1 cellular context compared by ENCODE assay signal in genomic region chr12:56079729-56080555, GRCh38.
TF ChIP-seq lines count a peak whose summit lies in the region.

TSS of gene ERBB3 (plus strand) at chr12:56080165. CDS start at chr12:56080301, 136 bp downstream.

TF ChIP-seq in HEK293, 187 proteins besides CTCF, POLR2A, EP300 and RAD21 (continued from another document and continues in another):
- TF ChIP-seq, protein P1, sequence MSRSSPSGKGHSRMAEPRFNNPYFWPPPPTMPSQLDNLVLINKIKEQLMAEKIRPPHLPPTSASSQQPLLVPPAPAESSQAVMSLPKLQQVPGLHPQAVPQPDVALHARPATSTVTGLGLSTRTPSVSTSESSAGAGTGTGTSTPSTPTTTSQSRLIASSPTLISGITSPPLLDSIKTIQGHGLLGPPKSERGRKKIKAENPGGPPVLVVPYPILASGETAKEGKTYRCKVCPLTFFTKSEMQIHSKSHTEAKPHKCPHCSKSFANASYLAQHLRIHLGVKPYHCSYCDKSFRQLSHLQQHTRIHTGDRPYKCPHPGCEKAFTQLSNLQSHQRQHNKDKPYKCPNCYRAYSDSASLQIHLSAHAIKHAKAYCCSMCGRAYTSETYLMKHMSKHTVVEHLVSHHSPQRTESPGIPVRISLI (tag by site-specific recombination; IDR thresholded peaks at IDR 0.05), result no peak
- TF ChIP-seq ZBTB21 (tag by site-specific recombination; IDR thresholded peaks at IDR 0.05) (peak; percentile 76), ZBTB48 (tag by site-specific recombination; IDR thresholded peaks at IDR 0.05) (peak; percentile 97), ZNF571 (tag by site-specific recombination; IDR thresholded peaks at IDR 0.05) (no peak), ZNF140 (tag by site-specific recombination; IDR thresholded peaks at IDR 0.05) (no peak), ZNF48 (tag by site-specific recombination; IDR thresholded peaks at IDR 0.05) (no peak), ZFP69B (tag by site-specific recombination; IDR thresholded peaks at IDR 0.05) (peak; percentile 84), ZNF560 (tag by site-specific recombination; IDR thresholded peaks at IDR 0.05; ENCODE audit: borderline replicate concordance) (no peak), PRDM10 (tag by site-specific recombination; IDR thresholded peaks at IDR 0.05) (peak; percentile 99), ZNF18 (tag by site-specific recombination; IDR thresholded peaks at IDR 0.05) (peak; percentile 47; the same call in 1 of the 2 replicates), ZNF341 (tag by site-specific recombination; IDR thresholded peaks at IDR 0.05; ENCODE audit: low read depth) (peak; percentile 92), ZNF654 (tag by site-specific recombination; IDR thresholded peaks at IDR 0.05; ENCODE audit: low read depth) (no peak), GLI4 (tag by site-specific recombination; IDR thresholded peaks at IDR 0.05) (peak; percentile 79; the same call in 1 of the 2 replicates), OSR2 (tag by site-specific recombination; IDR thresholded peaks at IDR 0.05) (peak; percentile 69), HOXD13 (CRISPR knock-in tag; IDR thresholded peaks at IDR 0.05; ENCODE audit: borderline replicate concordance) (no peak), ZNF561 (tag by site-specific recombination; IDR thresholded peaks at IDR 0.05; ENCODE audit: borderline replicate concordance) (no peak), ZNF530 (tag by site-specific recombination; IDR thresholded peaks at IDR 0.05; ENCODE audit: low read depth) (no peak), GLIS1 (tag by site-specific recombination; IDR thresholded peaks at IDR 0.05) (peak; percentile 93), ZFP41 (tag by site-specific recombination; IDR thresholded peaks at IDR 0.05; ENCODE audit: borderline replicate concordance) (no peak), IKZF3 (tag by site-specific recombination; IDR thresholded peaks at IDR 0.05) (peak; percentile 87), ZNF404 (tag by site-specific recombination; IDR thresholded peaks at IDR 0.05) (no peak), SETDB1 (IDR thresholded peaks at IDR 0.05; ENCODE audit: insufficient read length, low read length) (no peak), ZNF112 (tag by site-specific recombination; IDR thresholded peaks at IDR 0.05) (no peak), ZNF184 (tag by site-specific recombination; IDR thresholded peaks at IDR 0.05) (no peak), ZNF660 (tag by site-specific recombination; IDR thresholded peaks at IDR 0.05) (peak; percentile 11; the same call in 1 of the 2 replicates), KLF8 (tag by site-specific recombination; IDR thresholded peaks at IDR 0.05) (peak; percentile 100), ZNF211 (tag by site-specific recombination; IDR thresholded peaks at IDR 0.05; ENCODE audit: low read depth) (no peak), KLF17 (tag by site-specific recombination; IDR thresholded peaks at IDR 0.05) (peak; percentile 98), ZNF529 (tag by site-specific recombination; IDR thresholded peaks at IDR 0.05; ENCODE audit: insufficient replicate concordance) (no peak), ZBTB20 (tag by site-specific recombination; IDR thresholded peaks at IDR 0.05) (peak; percentile 69), TRIM28 (IDR thresholded peaks at IDR 0.05; ENCODE audit: borderline replicate concordance, low read length) (no peak), ZNF416 (tag by site-specific recombination; IDR thresholded peaks at IDR 0.05) (no peak), ZNF501 (tag by site-specific recombination; IDR thresholded peaks at IDR 0.05) (peak; percentile 90), ZBTB44 (tag by site-specific recombination; IDR thresholded peaks at IDR 0.05) (peak; percentile 95), TCF7L2 (IDR thresholded peaks at IDR 0.05; ENCODE audit: borderline replicate concordance, low read depth, low read length) (no peak), ZNF548 (tag by site-specific recombination; IDR thresholded peaks at IDR 0.05) (no peak), PRDM4 (tag by site-specific recombination; IDR thresholded peaks at IDR 0.05) (peak; percentile 88), ZFP37 (tag by site-specific recombination; IDR thresholded peaks at IDR 0.05) (peak; percentile 48), ZNF239 (tag by site-specific recombination; IDR thresholded peaks at IDR 0.05) (peak; percentile 63; the same call in 1 of the 2 replicates), HOXA7 (CRISPR knock-in tag; IDR thresholded peaks at IDR 0.05; ENCODE audit: borderline replicate concordance) (no peak), BCL11A (tag by site-specific recombination; IDR thresholded peaks at IDR 0.05; ENCODE audit: low read depth) (peak; percentile 94)
- TF ChIP-seq, protein P2, sequence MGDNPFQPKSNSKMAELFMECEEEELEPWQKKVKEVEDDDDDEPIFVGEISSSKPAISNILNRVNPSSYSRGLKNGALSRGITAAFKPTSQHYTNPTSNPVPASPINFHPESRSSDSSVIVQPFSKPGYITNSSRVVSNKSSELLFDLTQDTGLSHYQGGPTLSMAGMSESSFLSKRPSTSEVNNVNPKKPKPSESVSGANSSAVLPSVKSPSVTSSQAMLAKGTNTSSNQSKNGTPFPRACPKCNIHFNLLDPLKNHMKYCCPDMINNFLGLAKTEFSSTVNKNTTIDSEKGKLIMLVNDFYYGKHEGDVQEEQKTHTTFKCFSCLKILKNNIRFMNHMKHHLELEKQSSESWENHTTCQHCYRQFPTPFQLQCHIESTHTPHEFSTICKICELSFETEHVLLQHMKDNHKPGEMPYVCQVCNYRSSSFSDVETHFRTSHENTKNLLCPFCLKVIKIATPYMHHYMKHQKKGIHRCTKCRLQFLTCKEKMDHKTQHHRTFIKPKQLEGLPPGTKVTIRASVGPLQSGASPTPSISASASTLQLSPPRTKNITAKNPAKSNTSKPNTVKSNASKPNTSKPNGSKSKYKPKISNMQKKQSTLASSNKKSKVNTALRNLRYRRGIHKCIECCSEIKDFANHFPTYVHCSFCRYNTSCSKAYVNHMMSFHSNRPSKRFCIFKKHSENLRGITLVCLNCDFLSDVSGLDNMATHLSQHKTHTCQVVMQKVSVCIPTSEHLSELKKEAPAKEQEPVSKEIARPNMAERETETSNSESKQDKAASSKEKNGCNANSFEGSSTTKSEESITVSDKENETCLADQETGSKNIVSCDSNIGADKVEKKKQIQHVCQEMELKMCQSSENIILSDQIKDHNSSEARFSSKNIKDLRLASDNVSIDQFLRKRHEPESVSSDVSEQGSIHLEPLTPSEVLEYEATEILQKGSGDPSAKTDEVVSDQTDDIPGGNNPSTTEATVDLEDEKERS (tag by site-specific recombination; IDR thresholded peaks at IDR 0.05), result no peak
- TF ChIP-seq, protein P3, sequence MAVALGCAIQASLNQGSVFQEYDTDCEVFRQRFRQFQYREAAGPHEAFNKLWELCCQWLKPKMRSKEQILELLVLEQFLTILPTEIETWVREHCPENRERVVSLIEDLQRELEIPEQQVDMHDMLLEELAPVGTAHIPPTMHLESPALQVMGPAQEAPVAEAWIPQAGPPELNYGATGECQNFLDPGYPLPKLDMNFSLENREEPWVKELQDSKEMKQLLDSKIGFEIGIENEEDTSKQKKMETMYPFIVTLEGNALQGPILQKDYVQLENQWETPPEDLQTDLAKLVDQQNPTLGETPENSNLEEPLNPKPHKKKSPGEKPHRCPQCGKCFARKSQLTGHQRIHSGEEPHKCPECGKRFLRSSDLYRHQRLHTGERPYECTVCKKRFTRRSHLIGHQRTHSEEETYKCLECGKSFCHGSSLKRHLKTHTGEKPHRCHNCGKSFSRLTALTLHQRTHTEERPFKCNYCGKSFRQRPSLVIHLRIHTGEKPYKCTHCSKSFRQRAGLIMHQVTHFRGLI (tag by site-specific recombination; IDR thresholded peaks at IDR 0.05), result no peak; the same call in 1 of the 2 replicates
- TF ChIP-seq, protein P4, sequence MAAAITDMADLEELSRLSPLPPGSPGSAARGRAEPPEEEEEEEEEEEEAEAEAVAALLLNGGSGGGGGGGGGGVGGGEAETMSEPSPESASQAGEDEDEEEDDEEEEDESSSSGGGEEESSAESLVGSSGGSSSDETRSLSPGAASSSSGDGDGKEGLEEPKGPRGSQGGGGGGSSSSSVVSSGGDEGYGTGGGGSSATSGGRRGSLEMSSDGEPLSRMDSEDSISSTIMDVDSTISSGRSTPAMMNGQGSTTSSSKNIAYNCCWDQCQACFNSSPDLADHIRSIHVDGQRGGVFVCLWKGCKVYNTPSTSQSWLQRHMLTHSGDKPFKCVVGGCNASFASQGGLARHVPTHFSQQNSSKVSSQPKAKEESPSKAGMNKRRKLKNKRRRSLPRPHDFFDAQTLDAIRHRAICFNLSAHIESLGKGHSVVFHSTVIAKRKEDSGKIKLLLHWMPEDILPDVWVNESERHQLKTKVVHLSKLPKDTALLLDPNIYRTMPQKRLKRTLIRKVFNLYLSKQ (tag by site-specific recombination; IDR thresholded peaks at IDR 0.05; ENCODE audit: borderline replicate concordance), result no peak
